ENCODE assay signal across 8 cellular contexts in genomic region chr10:124708246-124708779, GRCh38. TPM values are rescaled to one million over a fixed set of nuclear protein-coding genes. Genes with fewer than 3 reads are reported as not detected.
DNase-seq lines count a peak whose midpoint lies in the region; ATAC-seq and TF ChIP-seq lines count a peak whose summit lies in the region.

No MANE protein-coding gene starts in this region.

- no peaks in the 10 kb centered on the region for H3K36me3 Mint-ChIP-seq in activated naive CD4-positive, alpha-beta T cell treated with anti-CD3 and anti-CD28 coated beads, Interleukin-2, amount 50 U/mL, for 72 hours
- H3K36me3 Mint-ChIP-seq in memory B cell, result peaks cover 25% of the 10 kb centered on the region
- peaks cover 10% of the 10 kb centered on the region for H3K36me3 Mint-ChIP-seq in type B pancreatic cell

- peak overlapping the region; percentile 94 for H3K27ac ChIP-seq in angular gyrus (ENCODE audit: low read depth, low read length)

- no peak for TF ChIP-seq CTCF in type B pancreatic cell (conservative IDR thresholded peaks at IDR 0.05)

- H3K4me3 Mint-ChIP-seq in memory B cell (no peak overlapping the region), type B pancreatic cell (peak overlapping the region; percentile 58)

- no peak for DNase-seq in activated naive CD4-positive, alpha-beta T cell treated with anti-CD3 and anti-CD28 coated beads, Interleukin-2, amount 50 U/mL, for 72 hours (ENCODE audit: low spot score in 2 of 2)
- no peak for DNase-seq in activated naive CD4-positive, alpha-beta T cell (lab: John Stamatoyannopoulos, UW)
- no peak for DNase-seq in memory B cell (ENCODE audit: low spot score in 2 of 2)
- no peak for DNase-seq in type B pancreatic cell (ENCODE audit: extremely low spot score, unreplicated experiment)
- DNase-seq in MV-4-11 (lab: John Stamatoyannopoulos, UW), result no peak
- DNase-seq in nucleus accumbens (lab: John Stamatoyannopoulos, UW), result no peak

- ATAC-seq in activated naive CD4-positive, alpha-beta T cell treated with anti-CD3 and anti-CD28 coated beads, Interleukin-2, amount 50 U/mL, for 72 hours, result no peak
- ATAC-seq in memory B cell (ENCODE audit: low read depth) (no peak), HG03039 (IDR thresholded peaks at IDR 0.05; ENCODE audit: unreplicated experiment) (no peak)

- H3K27me3 Mint-ChIP-seq in memory B cell (no peaks in the 10 kb centered on the region), type B pancreatic cell (no peaks in the 10 kb centered on the region)

- peak overlapping the region; percentile 9 to 23 for H3K27ac Mint-ChIP-seq in activated naive CD4-positive, alpha-beta T cell treated with anti-CD3 and anti-CD28 coated beads, Interleukin-2, amount 50 U/mL, for 72 hours
- peak overlapping the region; percentile 88 for H3K27ac Mint-ChIP-seq in memory B cell
- H3K27ac Mint-ChIP-seq in type B pancreatic cell, result peak overlapping the region; percentile 61

- H3K9me3 Mint-ChIP-seq in activated naive CD4-positive, alpha-beta T cell treated with anti-CD3 and anti-CD28 coated beads, Interleukin-2, amount 50 U/mL, for 72 hours, result no peaks in the 10 kb centered on the region
- H3K9me3 Mint-ChIP-seq in memory B cell, result no peaks in the 10 kb centered on the region
- H3K9me3 Mint-ChIP-seq in type B pancreatic cell, result no peaks in the 10 kb centered on the region

- peaks cover 72% of the 10 kb centered on the region for H3K4me1 Mint-ChIP-seq in memory B cell
- H3K4me1 Mint-ChIP-seq in type B pancreatic cell (ENCODE audit: unreplicated experiment), result peaks cover 42% of the 10 kb centered on the region

RNA-seq across cellular contexts. Expression of gene FAM53B, which starts 35.9 kb away (rescaled TPM):
- total RNA-seq in activated naive CD4-positive, alpha-beta T cell treated with anti-CD3 and anti-CD28 coated beads, Interleukin-2, amount 50 U/mL, for 72 hours, result 10 to 100 TPM in 1 of 2 donors, 1 to 10 TPM in 1; 6.1 to 11.8 TPM
- total RNA-seq in type B pancreatic cell (ENCODE audit: low replicate concordance), result 25.9 and 35.9 TPM in 2 replicates

Comparison
In these comparisons a context has a peak if more than half of its experiments do, and no peak if none do; other contexts are left out.
1. H3K27ac Mint-ChIP-seq: peak in every context shown above with its lines; median percentile 88 in memory B cell; 61 in type B pancreatic cell; 16 in activated naive CD4-positive, alpha-beta T cell treated with anti-CD3 and anti-CD28 coated beads, Interleukin-2, amount 50 U/mL, for 72 hours.